Comparison of ENCODE assay signal across 21 cellular contexts in genomic region chr12:107491856-107492255, GRCh38.
DNase-seq lines count a peak whose midpoint lies in the region; ATAC-seq lines count a peak whose summit lies in the region.
"Had no signal": no experiment of that assay in that cellular context is flagged by ENCODE, and none has a peak within 500 bp of the region (broad histone marks: within the 10 kb centered on the region; RNA-seq: fewer than 3 reads in every experiment).

No MANE protein-coding gene starts in this region.

- no peak overlapping the region for H2BK15ac ChIP-seq in mesenchymal stem cell (ENCODE audit: low read depth, poor library complexity, severe bottlenecking)

- no peak overlapping the region for H3K23ac ChIP-seq in mesenchymal stem cell (ENCODE audit: low read length in 2 of 2)

- no peaks in the 10 kb centered on the region for H3K9me3 Mint-ChIP-seq in activated naive CD8-positive, alpha-beta T cell (ENCODE audit: low read depth)
- no peaks in the 10 kb centered on the region for H3K9me3 Mint-ChIP-seq in activated naive CD8-positive, alpha-beta T cell treated with anti-CD3 and anti-CD28 coated beads for 36 hours
- H3K9me3 Mint-ChIP-seq in activated T-helper 17 cell treated with anti-CD3 and anti-CD28 coated beads, Interleukin-2, amount 50 U/mL, for 72 hours: no peaks in the 10 kb centered on the region

- DNase-seq in activated naive CD8-positive, alpha-beta T cell treated with anti-CD3 and anti-CD28 coated beads for 36 hours: no peak
- no peak for DNase-seq in mesenchymal stem cell
- DNase-seq in G401 (ENCODE audit: low spot score): no peak
- no peak for DNase-seq in globus pallidus (ENCODE audit: low spot score)
- no peak for DNase-seq in NCI-H2196 (lab: John Stamatoyannopoulos, UW; ENCODE audit: unreplicated experiment)
- DNase-seq: activated CD4-positive, alpha-beta T cell treated with anti-CD3 and anti-CD28 coated beads, Interleukin-2, amount 10 ng/mL, durations not matched to agents 24 days and 14 days; activated CD8-positive, alpha-beta memory T cell treated with anti-CD3 and anti-CD28 coated beads, Interleukin-2, amount 50 U/mL, for 48 hours; activated gamma-delta T cell treated with Interleukin-2 at 50 U/mL for 16 hours; COR-L47; GOT3; Karpas-422; lower lobe of right lung; NCI-H1092; pancreas; right lobe of liver; SW 1271 had no signal

- no peak overlapping the region for H3K4me3 ChIP-seq in mesenchymal stem cell (ENCODE audit: insufficient read depth in 1 of 2, low read depth in 1 of 2, low read length in 2 of 2)
- H3K4me3 ChIP-seq: colonic mucosa, hepatocyte, lower lobe of right lung, pancreas, right lobe of liver had no signal

- peaks cover 3% of the 10 kb centered on the region for H3K36me3 Mint-ChIP-seq in activated naive CD8-positive, alpha-beta T cell
- H3K36me3 Mint-ChIP-seq in activated naive CD8-positive, alpha-beta T cell treated with anti-CD3 and anti-CD28 coated beads for 36 hours: peaks cover 1% of the 10 kb centered on the region
- H3K36me3 Mint-ChIP-seq in activated T-helper 17 cell treated with anti-CD3 and anti-CD28 coated beads, Interleukin-2, amount 50 U/mL, for 72 hours (ENCODE audit: low read depth): no peaks in the 10 kb centered on the region

- no peak overlapping the region for H2BK120ac ChIP-seq in mesenchymal stem cell (ENCODE audit: low read depth, low read length)

- H2BK12ac ChIP-seq in mesenchymal stem cell (ENCODE audit: low read length in 2 of 2): no peak overlapping the region

- H3K4me3 Mint-ChIP-seq in activated naive CD8-positive, alpha-beta T cell: no peak overlapping the region
- H3K4me3 Mint-ChIP-seq in activated naive CD8-positive, alpha-beta T cell treated with anti-CD3 and anti-CD28 coated beads for 36 hours: no peak overlapping the region
- H3K4me3 Mint-ChIP-seq in activated T-helper 17 cell treated with anti-CD3 and anti-CD28 coated beads, Interleukin-2, amount 50 U/mL, for 72 hours: no peak overlapping the region
- H3K4me3 Mint-ChIP-seq: activated CD4-positive, alpha-beta T cell treated with anti-CD3 and anti-CD28 coated beads, Interleukin-2, amount 10 ng/mL, durations not matched to agents 24 days and 14 days had no signal

- H3K18ac ChIP-seq in mesenchymal stem cell (ENCODE audit: low read depth in 1 of 2, low read length in 2 of 2): no peak overlapping the region

- no peaks in the 10 kb centered on the region for H3K27me3 Mint-ChIP-seq in activated naive CD8-positive, alpha-beta T cell
- H3K27me3 Mint-ChIP-seq in activated naive CD8-positive, alpha-beta T cell treated with anti-CD3 and anti-CD28 coated beads for 36 hours: no peaks in the 10 kb centered on the region
- H3K27me3 Mint-ChIP-seq in activated T-helper 17 cell treated with anti-CD3 and anti-CD28 coated beads, Interleukin-2, amount 50 U/mL, for 72 hours: no peaks in the 10 kb centered on the region
- H3K27me3 Mint-ChIP-seq: activated CD4-positive, alpha-beta T cell treated with anti-CD3 and anti-CD28 coated beads, Interleukin-2, amount 10 ng/mL, durations not matched to agents 24 days and 14 days had no signal

- no peaks in the 10 kb centered on the region for H3K9me3 ChIP-seq in mesenchymal stem cell (ENCODE audit: control insufficient read depth, low read length)
- H3K9me3 ChIP-seq: colonic mucosa, lower lobe of right lung, pancreas, right lobe of liver had no signal

- WGBS in mesenchymal stem cell: 74% methylated on average over 9 of the region's 9 CpGs

- no peak overlapping the region for H3K4ac ChIP-seq in mesenchymal stem cell (ENCODE audit: low read depth in 1 of 2, low read length in 2 of 2)

- no peak overlapping the region for H4K8ac ChIP-seq in mesenchymal stem cell (ENCODE audit: low read length)

- ATAC-seq in activated T-helper 17 cell treated with anti-CD3 and anti-CD28 coated beads, Interleukin-2, amount 50 U/mL, for 72 hours (replicated peaks): no peak
- no peak for ATAC-seq in GM21447 (IDR thresholded peaks at IDR 0.05; ENCODE audit: unreplicated experiment)
- ATAC-seq: lower lobe of right lung, pancreas had no signal

- H2AK5ac ChIP-seq in mesenchymal stem cell (ENCODE audit: low read length, severe bottlenecking): no peak overlapping the region

- H3K27ac ChIP-seq in mesenchymal stem cell (ENCODE audit: low read length, poor library complexity, severe bottlenecking): no peak overlapping the region
- H3K27ac ChIP-seq: colonic mucosa, hepatocyte, lower lobe of right lung, pancreas had no signal

- H3K36me3 ChIP-seq in mesenchymal stem cell (ENCODE audit: control insufficient read depth in 1 of 2, insufficient read depth in 2 of 2, low read depth in 1 of 2, low read length in 2 of 2): no peaks in the 10 kb centered on the region
- H3K36me3 ChIP-seq: colonic mucosa, lower lobe of right lung, pancreas, right lobe of liver had no signal

- H3K27me3 ChIP-seq in mesenchymal stem cell (ENCODE audit: control insufficient read depth in 1 of 2, insufficient read depth in 1 of 2, low read length in 2 of 2): no peaks in the 10 kb centered on the region
- H3K27me3 ChIP-seq: colonic mucosa, hepatocyte, pancreas, right lobe of liver had no signal

- peak overlapping the region; percentile 41 for H3K27ac Mint-ChIP-seq in activated naive CD8-positive, alpha-beta T cell
- no peak overlapping the region for H3K27ac Mint-ChIP-seq in activated naive CD8-positive, alpha-beta T cell treated with anti-CD3 and anti-CD28 coated beads for 36 hours
- peak overlapping the region; percentile 58 for H3K27ac Mint-ChIP-seq in activated T-helper 17 cell treated with anti-CD3 and anti-CD28 coated beads, Interleukin-2, amount 50 U/mL, for 72 hours

- H3K4me1 ChIP-seq in mesenchymal stem cell (ENCODE audit: control insufficient read depth, insufficient read depth, low read depth, low read length): peaks cover 4% of the 10 kb centered on the region
- H3K4me1 ChIP-seq: colonic mucosa, lower lobe of right lung, pancreas had no signal

- H3K14ac ChIP-seq in mesenchymal stem cell (ENCODE audit: low read length in 2 of 2): no peak overlapping the region

- no peak overlapping the region for H2BK5ac ChIP-seq in mesenchymal stem cell (ENCODE audit: low read depth, low read length, poor library complexity, severe bottlenecking)

- peaks cover 1% of the 10 kb centered on the region for H3K79me1 ChIP-seq in mesenchymal stem cell (replicated peaks; ENCODE audit: low read length, poor library complexity, severe bottlenecking)

- no peak overlapping the region for H4K91ac ChIP-seq in mesenchymal stem cell (ENCODE audit: low read length)

- in situ Hi-C loops in G401 (cut with HindIII; ENCODE audit: low sequenced_read_pairs): no loop called here

- peak overlapping the region; percentile 26 for H3K9ac ChIP-seq in mesenchymal stem cell (ENCODE audit: low read length)

- no peak overlapping the region for H3K4me2 ChIP-seq in mesenchymal stem cell (ENCODE audit: low read length, poor library complexity, severe bottlenecking)
- H3K4me2 ChIP-seq: hepatocyte had no signal

- H2AFZ ChIP-seq in mesenchymal stem cell (ENCODE audit: low read depth, low read length): no peak overlapping the region
- H2AFZ ChIP-seq: hepatocyte had no signal

- H3K4me1 Mint-ChIP-seq in activated naive CD8-positive, alpha-beta T cell (ENCODE audit: low read depth): peaks cover 43% of the 10 kb centered on the region
- H3K4me1 Mint-ChIP-seq in activated naive CD8-positive, alpha-beta T cell treated with anti-CD3 and anti-CD28 coated beads for 36 hours: peaks cover 35% of the 10 kb centered on the region
- peaks cover 29% of the 10 kb centered on the region for H3K4me1 Mint-ChIP-seq in activated T-helper 17 cell treated with anti-CD3 and anti-CD28 coated beads, Interleukin-2, amount 50 U/mL, for 72 hours
